ENCODE assay signal across 16 cellular contexts in genomic region chr2:236337465-236338325, GRCh38.
DNase-seq lines count a peak whose midpoint lies in the region; ATAC-seq and TF ChIP-seq lines count a peak whose summit lies in the region.
"Had no signal": no experiment of that assay in that cellular context is flagged by ENCODE, and none has a peak within 500 bp of the region (broad histone marks: within the 10 kb centered on the region; RNA-seq: fewer than 3 reads in every experiment).

No MANE protein-coding gene starts in this region.

- H3K9me3 Mint-ChIP-seq in activated CD8-positive, alpha-beta memory T cell treated with anti-CD3 and anti-CD28 coated beads, Interleukin-2, amount 10 ng/mL, durations not matched to agents 7 days and 5 days (ENCODE audit: low read depth): no peaks in the 10 kb centered on the region
- peaks cover 9% of the 10 kb centered on the region for H3K9me3 Mint-ChIP-seq in nephron

- no peaks in the 10 kb centered on the region for H3K27me3 ChIP-seq in hepatocyte

- TF ChIP-seq CTCF in hepatocyte (IDR thresholded peaks at IDR 0.05; ENCODE audit: poor library complexity) (no peak), nephron (IDR thresholded peaks at IDR 0.05; ENCODE audit: unreplicated experiment in 3 of 3) (no peak)

- H3K36me3 ChIP-seq in hepatocyte (replicated peaks; ENCODE audit: insufficient read depth, low read depth): no peaks in the 10 kb centered on the region

- H3K27ac ChIP-seq in hepatocyte (peak overlapping the region; percentile 5), temporal lobe (ENCODE audit: low read depth, low read length) (peak overlapping the region; percentile 40)
- H3K27ac ChIP-seq: 22Rv1 had no signal

- H3K27me3 Mint-ChIP-seq in activated CD8-positive, alpha-beta memory T cell treated with anti-CD3 and anti-CD28 coated beads, Interleukin-2, amount 10 ng/mL, durations not matched to agents 7 days and 5 days: peaks cover 13% of the 10 kb centered on the region
- peaks cover 12% of the 10 kb centered on the region for H3K27me3 Mint-ChIP-seq in nephron (ENCODE audit: low read depth)

- CTCF ChIA-PET in activated CD8-positive, alpha-beta memory T cell treated with anti-CD3 and anti-CD28 coated beads, Interleukin-2, amount 10 ng/mL, durations not matched to agents 7 days and 5 days (lab: Charles Lee): no interaction called here

- no peaks in the 10 kb centered on the region for H3K4me1 Mint-ChIP-seq in activated CD8-positive, alpha-beta memory T cell treated with anti-CD3 and anti-CD28 coated beads, Interleukin-2, amount 10 ng/mL, durations not matched to agents 7 days and 5 days
- H3K4me1 Mint-ChIP-seq in nephron: peaks cover 24% of the 10 kb centered on the region

- H3K4me1 ChIP-seq in hepatocyte (ENCODE audit: insufficient read depth): peaks cover 2% of the 10 kb centered on the region

- no peaks in the 10 kb centered on the region for H3K36me3 Mint-ChIP-seq in activated CD8-positive, alpha-beta memory T cell treated with anti-CD3 and anti-CD28 coated beads, Interleukin-2, amount 10 ng/mL, durations not matched to agents 7 days and 5 days
- H3K36me3 Mint-ChIP-seq in nephron (ENCODE audit: low read depth): peaks cover 15% of the 10 kb centered on the region

- no peaks in the 10 kb centered on the region for H3K79me2 ChIP-seq in hepatocyte

- no peak overlapping the region for H2AFZ ChIP-seq in hepatocyte

- no peak overlapping the region for H3K27ac Mint-ChIP-seq in activated CD8-positive, alpha-beta memory T cell treated with anti-CD3 and anti-CD28 coated beads, Interleukin-2, amount 10 ng/mL, durations not matched to agents 7 days and 5 days
- peak overlapping the region; percentile 85 to 91 (median 86) for H3K27ac Mint-ChIP-seq in nephron

- no peaks in the 10 kb centered on the region for H3K9me3 ChIP-seq in hepatocyte (ENCODE audit: low read depth)

- H3K4me3 Mint-ChIP-seq in activated CD8-positive, alpha-beta memory T cell treated with anti-CD3 and anti-CD28 coated beads, Interleukin-2, amount 10 ng/mL, durations not matched to agents 7 days and 5 days: no peak overlapping the region
- H3K4me3 Mint-ChIP-seq in nephron: peak overlapping the region; percentile 20 to 72 (median 68)

- WGBS in hepatocyte (ENCODE audit: low lambda C conversion rate, missing lambda C conversion rate): 89% methylated on average over 19 of the region's 19 CpGs

- H4K20me1 ChIP-seq in hepatocyte (ENCODE audit: insufficient read depth, poor library complexity, severe bottlenecking): no peaks in the 10 kb centered on the region

- peak overlapping the region; percentile 37 for H3K4me2 ChIP-seq in hepatocyte

- DNase-seq in activated CD8-positive, alpha-beta memory T cell treated with anti-CD3 and anti-CD28 coated beads, Interleukin-2, amount 10 ng/mL, durations not matched to agents 7 days and 5 days: peak; percentile 19
- no peak for DNase-seq in activated CD8-positive, alpha-beta memory T cell treated with anti-CD3 and anti-CD28 coated beads, Interleukin-2, amount 50 U/mL, for 48 hours
- DNase-seq in hepatocyte (ENCODE audit: low spot score) (no peak), SHP77 treated with DMSO at 0.1 percent for 48 hours (lab: John Stamatoyannopoulos, UW) (no peak)
- DNase-seq: DMS 273 treated with DMSO at 0.1 percent for 48 hours, H7, Karpas-422, NCI-H1105 treated with DMSO at 0.1 percent for 48 hours, NCI-H1930, NCI-H2171, NCI-H774 had no signal

- H3K4me3 ChIP-seq in hepatocyte: no peak overlapping the region

- no peak for ATAC-seq in activated CD8-positive, alpha-beta memory T cell treated with anti-CD3 and anti-CD28 coated beads, Interleukin-2, amount 10 ng/mL, durations not matched to agents 7 days and 5 days
- no peak for ATAC-seq in HG03045 (IDR thresholded peaks at IDR 0.05; ENCODE audit: unreplicated experiment)
- ATAC-seq in HG03175 (IDR thresholded peaks at IDR 0.05; ENCODE audit: unreplicated experiment): no peak

- H3K9me2 ChIP-seq in hepatocyte (replicated peaks; ENCODE audit: insufficient read depth): no peaks in the 10 kb centered on the region
